Comparison of ENCODE assay signal across 1 cellular context in the genomic region with DNA sequence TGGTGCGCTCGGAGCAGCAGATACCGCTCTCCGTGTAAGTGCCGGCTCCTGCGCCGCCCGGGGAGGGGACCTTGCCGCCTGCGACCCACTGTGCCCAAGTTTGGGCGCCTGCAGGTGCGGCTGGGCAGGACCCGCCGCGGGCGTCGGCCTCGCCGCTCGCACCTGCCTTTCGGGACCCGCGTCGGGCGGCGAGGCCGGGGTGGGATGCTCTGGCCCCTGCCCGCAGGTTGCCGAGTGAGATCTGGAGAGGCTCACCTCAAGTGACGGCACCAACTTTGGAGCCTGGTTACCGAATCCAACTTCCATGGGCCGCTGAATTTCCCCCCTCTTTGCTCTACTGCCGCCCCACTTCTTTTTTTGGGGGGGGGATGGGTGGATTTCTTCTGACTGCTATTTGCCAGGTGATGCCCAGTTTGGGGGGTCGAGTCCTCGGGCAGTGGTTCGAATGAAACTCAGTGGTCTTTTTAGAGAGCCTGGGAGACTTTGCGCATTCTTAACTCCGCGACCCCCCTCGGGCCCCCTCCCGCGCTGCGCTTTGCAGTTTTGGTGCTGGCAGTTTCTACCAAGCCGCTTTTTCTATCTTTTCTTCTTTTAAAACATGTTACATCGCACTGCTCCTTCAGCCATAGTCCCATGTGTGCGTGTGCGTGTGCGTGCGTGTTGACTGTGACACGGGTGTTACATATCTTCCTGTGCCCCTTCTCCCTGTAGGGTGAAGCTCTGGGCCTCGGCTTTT.
TF ChIP-seq lines count a peak whose summit lies in the region.

No MANE protein-coding gene starts in this region.

TF ChIP-seq in H1, 55 proteins besides CTCF, POLR2A, EP300 and RAD21:
- TF ChIP-seq CHD1 (IDR thresholded peaks at IDR 0.05; ENCODE audit: low read depth, low read length): no peak
- TF ChIP-seq EZH2 (IDR thresholded peaks at IDR 0.05; ENCODE audit: low read depth, low read length, severe bottlenecking): peak; percentile 84
- no peak for TF ChIP-seq RNF2 (IDR thresholded peaks at IDR 0.05; ENCODE audit: borderline replicate concordance, low read depth, low read length, missing control alignments, poor library complexity, severe bottlenecking)
- no peak for TF ChIP-seq KDM1A (IDR thresholded peaks at IDR 0.05; ENCODE audit: borderline replicate concordance, low read length)
- no peak for TF ChIP-seq SIX5 (IDR thresholded peaks at IDR 0.05; ENCODE audit: low read depth, low read length)
- TF ChIP-seq SP4 (IDR thresholded peaks at IDR 0.05; ENCODE audit: low read length): no peak
- no peak for TF ChIP-seq CTBP2 (IDR thresholded peaks at IDR 0.05; ENCODE audit: borderline replicate concordance, insufficient read depth, insufficient read length, low read length)
- no peak for TF ChIP-seq ASH2L (IDR thresholded peaks at IDR 0.05; ENCODE audit: low read length)
- TF ChIP-seq YY1 (IDR thresholded peaks at IDR 0.05; ENCODE audit: low read depth, low read length): no peak
- TF ChIP-seq ATF2 (IDR thresholded peaks at IDR 0.05; ENCODE audit: low read length): no peak
- no peak for TF ChIP-seq KDM5A (IDR thresholded peaks at IDR 0.05; ENCODE audit: low read length)
- TF ChIP-seq KDM4A (IDR thresholded peaks at IDR 0.05; ENCODE audit: low read depth, low read length, severe bottlenecking): peak; percentile 89
- TF ChIP-seq, protein P1, sequence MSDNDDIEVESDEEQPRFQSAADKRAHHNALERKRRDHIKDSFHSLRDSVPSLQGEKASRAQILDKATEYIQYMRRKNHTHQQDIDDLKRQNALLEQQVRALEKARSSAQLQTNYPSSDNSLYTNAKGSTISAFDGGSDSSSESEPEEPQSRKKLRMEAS (IDR thresholded peaks at IDR 0.05): peak; percentile 56
- TF ChIP-seq RXRA (IDR thresholded peaks at IDR 0.05; ENCODE audit: insufficient read depth, low read depth, low read length): no peak
- no peak for TF ChIP-seq SP2 (IDR thresholded peaks at IDR 0.05; ENCODE audit: low read length)
- TF ChIP-seq, protein P2, sequence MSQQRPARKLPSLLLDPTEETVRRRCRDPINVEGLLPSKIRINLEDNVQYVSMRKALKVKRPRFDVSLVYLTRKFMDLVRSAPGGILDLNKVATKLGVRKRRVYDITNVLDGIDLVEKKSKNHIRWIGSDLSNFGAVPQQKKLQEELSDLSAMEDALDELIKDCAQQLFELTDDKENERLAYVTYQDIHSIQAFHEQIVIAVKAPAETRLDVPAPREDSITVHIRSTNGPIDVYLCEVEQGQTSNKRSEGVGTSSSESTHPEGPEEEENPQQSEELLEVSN (IDR thresholded peaks at IDR 0.05): peak; percentile 59; the same call in 1 of the 2 replicates
- TF ChIP-seq SIRT6 (IDR thresholded peaks at IDR 0.05; ENCODE audit: low read length): no peak
- no peak for TF ChIP-seq TAF7 (optimal IDR thresholded peaks at IDR 0.05; ENCODE audit: borderline replicate concordance, low read depth, low read length)
- peak; percentile 85 for TF ChIP-seq SUZ12 (IDR thresholded peaks at IDR 0.05; ENCODE audit: low read length)
- TF ChIP-seq, protein P3, sequence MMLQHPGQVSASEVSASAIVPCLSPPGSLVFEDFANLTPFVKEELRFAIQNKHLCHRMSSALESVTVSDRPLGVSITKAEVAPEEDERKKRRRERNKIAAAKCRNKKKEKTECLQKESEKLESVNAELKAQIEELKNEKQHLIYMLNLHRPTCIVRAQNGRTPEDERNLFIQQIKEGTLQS (IDR thresholded peaks at IDR 0.05; ENCODE audit: insufficient read depth, low read depth, low read length): no peak
- TF ChIP-seq CREB1 (IDR thresholded peaks at IDR 0.05): no peak
- TF ChIP-seq TBP (IDR thresholded peaks at IDR 0.05; ENCODE audit: low read depth, low read length): no peak
- TF ChIP-seq BACH1 (IDR thresholded peaks at IDR 0.05; ENCODE audit: low read length): no peak
- TF ChIP-seq HDAC2 (IDR thresholded peaks at IDR 0.05; ENCODE audit: borderline replicate concordance in 1 of 2, low read depth in 2 of 2, low read length in 2 of 2): no peak
- TF ChIP-seq JUN (IDR thresholded peaks at IDR 0.05; ENCODE audit: low read depth, low read length): no peak
- TF ChIP-seq HDAC6 (IDR thresholded peaks at IDR 0.05; ENCODE audit: low read depth, low read length): no peak
- TF ChIP-seq SAP30 (IDR thresholded peaks at IDR 0.05; ENCODE audit: insufficient read depth, insufficient replicate concordance, low read length): no peak
- TF ChIP-seq CBX8 (IDR thresholded peaks at IDR 0.05; ENCODE audit: borderline replicate concordance, low read depth, low read length): no peak
- TF ChIP-seq EGR1 (IDR thresholded peaks at IDR 0.05; ENCODE audit: borderline replicate concordance, low read depth, low read length): no peak
- TF ChIP-seq POU5F1 (IDR thresholded peaks at IDR 0.05; ENCODE audit: low read depth, low read length): no peak
- no peak for TF ChIP-seq JUND (IDR thresholded peaks at IDR 0.05; ENCODE audit: low read length)
- TF ChIP-seq TCF12 (IDR thresholded peaks at IDR 0.05; ENCODE audit: low read depth, low read length): no peak
